In genomic region chr10:19499291-19499765, GRCh38 we compare ENCODE assay signal across 22 cellular contexts.
"Had no signal": no experiment of that assay in that cellular context is flagged by ENCODE, and none has a peak within 500 bp of the region (broad histone marks: within the 10 kb centered on the region; RNA-seq: fewer than 3 reads in every experiment).

No MANE protein-coding gene starts in this region.

- H2AFZ ChIP-seq: hepatocyte had no signal

- H3K79me2 ChIP-seq: hepatocyte had no signal

- H3K9me3 ChIP-seq: colonic mucosa, gastrocnemius medialis, psoas muscle, sigmoid colon, testis, tibial artery had no signal

- DNase-seq: colonic mucosa; effector CD8-positive, alpha-beta T cell; endodermal cell; foreskin fibroblast; gastrocnemius medialis; head of caudate nucleus; kidney; mesendoderm; midbrain; naive thymus-derived CD4-positive, alpha-beta T cell; nephron progenitor cell; nucleus accumbens; psoas muscle; right cardiac atrium; sigmoid colon; stimulated activated CD4-positive, alpha-beta T cell treated with anti-CD3 and anti-CD28 coated beads, Interleukin-4, amount 100 ng/mL, for 4 hours; stimulated activated naive CD8-positive, alpha-beta T cell treated with anti-CD3 and anti-CD28 coated beads, Interleukin-15, Interleukin-2, amounts not matched to agents 100 U/mL and 50 U/mL, for 24 hours; substantia nigra; testis; tibial artery had no signal

- H3K27me3 ChIP-seq: colonic mucosa, gastrocnemius medialis, hepatocyte, sigmoid colon, testis, tibial artery had no signal

- H3K27ac ChIP-seq: colonic mucosa, gastrocnemius medialis, hepatocyte, psoas muscle, sigmoid colon, testis had no signal

- H3K4me3 ChIP-seq: colonic mucosa, gastrocnemius medialis, hepatocyte, lung, psoas muscle, sigmoid colon, testis, tibial artery had no signal

- H3K4me2 ChIP-seq: hepatocyte had no signal

- H3K4me1 ChIP-seq: colonic mucosa, gastrocnemius medialis, psoas muscle, sigmoid colon, testis had no signal

- H3K36me3 ChIP-seq: colonic mucosa, gastrocnemius medialis, sigmoid colon, tibial artery had no signal
